Comparison of ENCODE assay signal across 1 cellular context in genomic region chr3:122680381-122681293, GRCh38.
A peak's percentile ranks its signal among the peaks of the same experiment; 100 is the strongest.
TF ChIP-seq lines count a peak whose summit lies in the region.

Gene PARP14 (plus strand): TSS chr3:122680839. CDS start chr3:122680884, 45 bp downstream.

TF ChIP-seq in HepG2, 621 proteins besides CTCF, POLR2A, EP300 and RAD21 (continued from another document and continues in another):
- TF ChIP-seq, protein P1, sequence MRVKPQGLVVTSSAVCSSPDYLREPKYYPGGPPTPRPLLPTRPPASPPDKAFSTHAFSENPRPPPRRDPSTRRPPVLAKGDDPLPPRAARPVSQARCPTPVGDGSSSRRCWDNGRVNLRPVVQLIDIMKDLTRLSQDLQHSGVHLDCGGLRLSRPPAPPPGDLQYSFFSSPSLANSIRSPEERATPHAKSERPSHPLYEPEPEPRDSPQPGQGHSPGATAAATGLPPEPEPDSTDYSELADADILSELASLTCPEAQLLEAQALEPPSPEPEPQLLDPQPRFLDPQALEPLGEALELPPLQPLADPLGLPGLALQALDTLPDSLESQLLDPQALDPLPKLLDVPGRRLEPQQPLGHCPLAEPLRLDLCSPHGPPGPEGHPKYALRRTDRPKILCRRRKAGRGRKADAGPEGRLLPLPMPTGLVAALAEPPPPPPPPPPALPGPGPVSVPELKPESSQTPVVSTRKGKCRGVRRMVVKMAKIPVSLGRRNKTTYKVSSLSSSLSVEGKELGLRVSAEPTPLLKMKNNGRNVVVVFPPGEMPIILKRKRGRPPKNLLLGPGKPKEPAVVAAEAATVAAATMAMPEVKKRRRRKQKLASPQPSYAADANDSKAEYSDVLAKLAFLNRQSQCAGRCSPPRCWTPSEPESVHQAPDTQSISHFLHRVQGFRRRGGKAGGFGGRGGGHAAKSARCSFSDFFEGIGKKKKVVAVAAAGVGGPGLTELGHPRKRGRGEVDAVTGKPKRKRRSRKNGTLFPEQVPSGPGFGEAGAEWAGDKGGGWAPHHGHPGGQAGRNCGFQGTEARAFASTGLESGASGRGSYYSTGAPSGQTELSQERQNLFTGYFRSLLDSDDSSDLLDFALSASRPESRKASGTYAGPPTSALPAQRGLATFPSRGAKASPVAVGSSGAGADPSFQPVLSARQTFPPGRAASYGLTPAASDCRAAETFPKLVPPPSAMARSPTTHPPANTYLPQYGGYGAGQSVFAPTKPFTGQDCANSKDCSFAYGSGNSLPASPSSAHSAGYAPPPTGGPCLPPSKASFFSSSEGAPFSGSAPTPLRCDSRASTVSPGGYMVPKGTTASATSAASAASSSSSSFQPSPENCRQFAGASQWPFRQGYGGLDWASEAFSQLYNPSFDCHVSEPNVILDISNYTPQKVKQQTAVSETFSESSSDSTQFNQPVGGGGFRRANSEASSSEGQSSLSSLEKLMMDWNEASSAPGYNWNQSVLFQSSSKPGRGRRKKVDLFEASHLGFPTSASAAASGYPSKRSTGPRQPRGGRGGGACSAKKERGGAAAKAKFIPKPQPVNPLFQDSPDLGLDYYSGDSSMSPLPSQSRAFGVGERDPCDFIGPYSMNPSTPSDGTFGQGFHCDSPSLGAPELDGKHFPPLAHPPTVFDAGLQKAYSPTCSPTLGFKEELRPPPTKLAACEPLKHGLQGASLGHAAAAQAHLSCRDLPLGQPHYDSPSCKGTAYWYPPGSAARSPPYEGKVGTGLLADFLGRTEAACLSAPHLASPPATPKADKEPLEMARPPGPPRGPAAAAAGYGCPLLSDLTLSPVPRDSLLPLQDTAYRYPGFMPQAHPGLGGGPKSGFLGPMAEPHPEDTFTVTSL (CRISPR knock-in tag; IDR thresholded peaks at IDR 0.05; ENCODE audit: borderline replicate concordance), result no peak
- TF ChIP-seq ZNF557 (CRISPR knock-in tag; IDR thresholded peaks at IDR 0.05) (no peak), ELF4 (CRISPR knock-in tag; IDR thresholded peaks at IDR 0.05; ENCODE audit: borderline replicate concordance) (peak; percentile 24; the same call in 1 of the 2 replicates), HNF1A (IDR thresholded peaks at IDR 0.05; ENCODE audit: low read depth) (no peak), HNF1A (CRISPR knock-in tag; IDR thresholded peaks at IDR 0.05; ENCODE audit: borderline replicate concordance) (no peak), GPBP1L1 (CRISPR knock-in tag; IDR thresholded peaks at IDR 0.05) (no peak), ZNF432 (CRISPR knock-in tag; IDR thresholded peaks at IDR 0.05; ENCODE audit: borderline replicate concordance) (no peak), ZNF782 (CRISPR knock-in tag; IDR thresholded peaks at IDR 0.05; ENCODE audit: borderline replicate concordance) (no peak), FOXA3 (CRISPR knock-in tag; IDR thresholded peaks at IDR 0.05) (no peak), ARHGAP35 (CRISPR knock-in tag; IDR thresholded peaks at IDR 0.05; ENCODE audit: borderline replicate concordance) (no peak), ZNF674 (CRISPR knock-in tag; IDR thresholded peaks at IDR 0.05; ENCODE audit: low read depth) (no peak), FOXP1 (IDR thresholded peaks at IDR 0.05) (no peak), FOXP1 (CRISPR knock-in tag; IDR thresholded peaks at IDR 0.05) (no peak), SIX1 (CRISPR knock-in tag; IDR thresholded peaks at IDR 0.05; ENCODE audit: borderline replicate concordance) (no peak), CBX5 (CRISPR knock-in tag; IDR thresholded peaks at IDR 0.05; ENCODE audit: borderline replicate concordance) (no peak), NFYB (CRISPR knock-in tag; IDR thresholded peaks at IDR 0.05) (no peak), RARG (CRISPR knock-in tag; IDR thresholded peaks at IDR 0.05; ENCODE audit: low read depth) (no peak), RBFOX2 (IDR thresholded peaks at IDR 0.05; ENCODE audit: low read depth, low read length) (peak; percentile 70), ZNF547 (CRISPR knock-in tag; IDR thresholded peaks at IDR 0.05) (no peak), MXD4 (CRISPR knock-in tag; IDR thresholded peaks at IDR 0.05) (no peak), GABPB1 (CRISPR knock-in tag; IDR thresholded peaks at IDR 0.05) (peak; percentile 55; the same call in 1 of the 2 replicates), HMGA1 (CRISPR knock-in tag; conservative IDR thresholded peaks at IDR 0.05) (no peak), CHD2 (IDR thresholded peaks at IDR 0.05; ENCODE audit: low read depth, low read length) (no peak), ZNF460 (CRISPR knock-in tag; IDR thresholded peaks at IDR 0.05; ENCODE audit: borderline replicate concordance) (no peak), HMG20B (CRISPR knock-in tag; conservative IDR thresholded peaks at IDR 0.05) (no peak), ZMYM3 (CRISPR knock-in tag; IDR thresholded peaks at IDR 0.05) (no peak; the same call in 1 of the 2 replicates), ZNF276 (CRISPR knock-in tag; IDR thresholded peaks at IDR 0.05; ENCODE audit: low read depth) (no peak), MZF1 (CRISPR knock-in tag; IDR thresholded peaks at IDR 0.05; ENCODE audit: borderline replicate concordance) (no peak), ZNF33B (CRISPR knock-in tag; IDR thresholded peaks at IDR 0.05) (no peak), TEAD3 (CRISPR knock-in tag; optimal IDR thresholded peaks at IDR 0.05; ENCODE audit: borderline replicate concordance) (no peak), KDM4B (CRISPR knock-in tag; IDR thresholded peaks at IDR 0.05) (no peak), STAG1 (CRISPR knock-in tag; IDR thresholded peaks at IDR 0.05) (no peak), ZNF253 (CRISPR knock-in tag; IDR thresholded peaks at IDR 0.05; ENCODE audit: borderline replicate concordance) (0 out of 2 replicates have a peak, but pooled peaks have one; percentile 20), BRCA1 (CRISPR knock-in tag; IDR thresholded peaks at IDR 0.05) (no peak), SP140L (CRISPR knock-in tag; IDR thresholded peaks at IDR 0.05; ENCODE audit: borderline replicate concordance) (no peak), PITX1 (CRISPR knock-in tag; IDR thresholded peaks at IDR 0.05) (no peak), GLI4 (CRISPR knock-in tag; IDR thresholded peaks at IDR 0.05; ENCODE audit: borderline replicate concordance) (no peak), NR0B2 (CRISPR knock-in tag; IDR thresholded peaks at IDR 0.05) (peak; percentile 31; the same call in 1 of the 2 replicates), ZSCAN25 (CRISPR knock-in tag; IDR thresholded peaks at IDR 0.05) (no peak), MAX (IDR thresholded peaks at IDR 0.05) (no peak), GATAD2A (CRISPR knock-in tag; IDR thresholded peaks at IDR 0.05) (no peak), EHMT2 (IDR thresholded peaks at IDR 0.05; ENCODE audit: borderline replicate concordance, low read depth, low read length) (no peak), ZMYM2 (CRISPR knock-in tag; IDR thresholded peaks at IDR 0.05) (no peak), MBNL3 (CRISPR knock-in tag; conservative IDR thresholded peaks at IDR 0.05) (no peak), TRIM22 (IDR thresholded peaks at IDR 0.05) (no peak), MIXL1 (CRISPR knock-in tag; IDR thresholded peaks at IDR 0.05) (no peak), ZSCAN31 (CRISPR knock-in tag; IDR thresholded peaks at IDR 0.05; ENCODE audit: low read depth) (peak; percentile 65; the same call in 1 of the 2 replicates), ZNF337 (CRISPR knock-in tag; IDR thresholded peaks at IDR 0.05; ENCODE audit: borderline replicate concordance, low read depth) (no peak), MTF2 (CRISPR knock-in tag; IDR thresholded peaks at IDR 0.05; ENCODE audit: borderline replicate concordance) (no peak), DR1 (CRISPR knock-in tag; IDR thresholded peaks at IDR 0.05) (no peak)
- TF ChIP-seq, protein P2, sequence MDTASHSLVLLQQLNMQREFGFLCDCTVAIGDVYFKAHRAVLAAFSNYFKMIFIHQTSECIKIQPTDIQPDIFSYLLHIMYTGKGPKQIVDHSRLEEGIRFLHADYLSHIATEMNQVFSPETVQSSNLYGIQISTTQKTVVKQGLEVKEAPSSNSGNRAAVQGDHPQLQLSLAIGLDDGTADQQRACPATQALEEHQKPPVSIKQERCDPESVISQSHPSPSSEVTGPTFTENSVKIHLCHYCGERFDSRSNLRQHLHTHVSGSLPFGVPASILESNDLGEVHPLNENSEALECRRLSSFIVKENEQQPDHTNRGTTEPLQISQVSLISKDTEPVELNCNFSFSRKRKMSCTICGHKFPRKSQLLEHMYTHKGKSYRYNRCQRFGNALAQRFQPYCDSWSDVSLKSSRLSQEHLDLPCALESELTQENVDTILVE (CRISPR knock-in tag; IDR thresholded peaks at IDR 0.05), result no peak
- TF ChIP-seq, protein P3, sequence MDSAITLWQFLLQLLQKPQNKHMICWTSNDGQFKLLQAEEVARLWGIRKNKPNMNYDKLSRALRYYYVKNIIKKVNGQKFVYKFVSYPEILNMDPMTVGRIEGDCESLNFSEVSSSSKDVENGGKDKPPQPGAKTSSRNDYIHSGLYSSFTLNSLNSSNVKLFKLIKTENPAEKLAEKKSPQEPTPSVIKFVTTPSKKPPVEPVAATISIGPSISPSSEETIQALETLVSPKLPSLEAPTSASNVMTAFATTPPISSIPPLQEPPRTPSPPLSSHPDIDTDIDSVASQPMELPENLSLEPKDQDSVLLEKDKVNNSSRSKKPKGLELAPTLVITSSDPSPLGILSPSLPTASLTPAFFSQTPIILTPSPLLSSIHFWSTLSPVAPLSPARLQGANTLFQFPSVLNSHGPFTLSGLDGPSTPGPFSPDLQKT (CRISPR knock-in tag; IDR thresholded peaks at IDR 0.05; ENCODE audit: borderline replicate concordance), result no peak
